14 cellular contexts compared by ENCODE assay signal in genomic region chr10:5553400-5554170, GRCh38. TPM values are rescaled to one million over a fixed set of nuclear protein-coding genes. Genes with fewer than 3 reads are reported as not detected.
DNase-seq lines count a peak whose midpoint lies in the region; ATAC-seq and TF ChIP-seq lines count a peak whose summit lies in the region.
"Had no signal": no experiment of that assay in that cellular context is flagged by ENCODE, and none has a peak within 500 bp of the region (broad histone marks: within the 10 kb centered on the region; RNA-seq: fewer than 3 reads in every experiment).

No MANE protein-coding gene starts in this region.

- no peak for ATAC-seq in HG03378 (IDR thresholded peaks at IDR 0.05; ENCODE audit: unreplicated experiment)
- ATAC-seq in HG02852 (IDR thresholded peaks at IDR 0.05; ENCODE audit: unreplicated experiment), result no peak

- peaks cover 16% of the 10 kb centered on the region for H3K4me1 ChIP-seq in HEK293 (ENCODE audit: control insufficient read depth, insufficient read depth, low read length)
- peaks cover 21 to 62% of the 10 kb centered on the region in 2 donors for H3K4me1 ChIP-seq in ascending aorta
- peaks cover 21% of the 10 kb centered on the region for H3K4me1 ChIP-seq in rectal smooth muscle tissue (ENCODE audit: control insufficient read depth, insufficient read depth, low read length)

- H3K9me3 ChIP-seq in HEK293 (ENCODE audit: control insufficient read depth, insufficient read depth, low read depth, low read length) (no peaks in the 10 kb centered on the region), ascending aorta (no peaks in the 10 kb centered on the region)

- no peaks in the 10 kb centered on the region for H3K36me3 Mint-ChIP-seq in activated CD4-positive, alpha-beta memory T cell treated with anti-CD3 and anti-CD28 coated beads for 36 hours
- H3K36me3 Mint-ChIP-seq: CD4-positive, CD25-positive, alpha-beta regulatory T cell had no signal

- no peaks in the 10 kb centered on the region for H3K27me3 Mint-ChIP-seq in activated CD4-positive, alpha-beta memory T cell treated with anti-CD3 and anti-CD28 coated beads for 36 hours
- H3K27me3 Mint-ChIP-seq: CD4-positive, CD25-positive, alpha-beta regulatory T cell had no signal

- H3K27ac Mint-ChIP-seq in activated CD4-positive, alpha-beta memory T cell treated with anti-CD3 and anti-CD28 coated beads for 36 hours, result no peak overlapping the region
- H3K27ac Mint-ChIP-seq: CD4-positive, CD25-positive, alpha-beta regulatory T cell had no signal

- POLR2A ChIA-PET in HEK293 (lab: Yijun Ruan, JAX), result interaction anchor here (1.1 to 1.4 kb wide), 3 partner anchors 18 to 108 kb away, joined by 3 to 4 read pairs (median 4); no protein-coding TSS in a partner anchor
- POLR2A ChIA-PET in activated CD4-positive, alpha-beta memory T cell treated with anti-CD3 and anti-CD28 coated beads for 36 hours (lab: Charles Lee), result no interaction called here

- no peaks in the 10 kb centered on the region for H3K9me3 Mint-ChIP-seq in activated CD4-positive, alpha-beta memory T cell treated with anti-CD3 and anti-CD28 coated beads for 36 hours
- H3K9me3 Mint-ChIP-seq: CD4-positive, CD25-positive, alpha-beta regulatory T cell had no signal

- H3K4me1 Mint-ChIP-seq in activated CD4-positive, alpha-beta memory T cell treated with anti-CD3 and anti-CD28 coated beads for 36 hours (ENCODE audit: low read depth), result peaks cover 27% of the 10 kb centered on the region

- TF ChIP-seq CTCF in HEK293 (tag by site-specific recombination; IDR thresholded peaks at IDR 0.05), result no peak
- TF ChIP-seq CTCF in ascending aorta (IDR thresholded peaks at IDR 0.05), result no peak

- no peak overlapping the region for H3K4me3 Mint-ChIP-seq in activated CD4-positive, alpha-beta memory T cell treated with anti-CD3 and anti-CD28 coated beads for 36 hours
- H3K4me3 Mint-ChIP-seq: CD4-positive, CD25-positive, alpha-beta regulatory T cell had no signal

- no peaks in the 10 kb centered on the region for H3K36me3 ChIP-seq in HEK293 (ENCODE audit: control insufficient read depth in 2 of 2, insufficient read depth in 1 of 2, low read length in 2 of 2)
- H3K36me3 ChIP-seq in ascending aorta, result no peaks in the 10 kb centered on the region
- no peaks in the 10 kb centered on the region for H3K36me3 ChIP-seq in rectal smooth muscle tissue (ENCODE audit: control insufficient read depth, insufficient read depth, low read length)

- H3K9ac ChIP-seq in rectal smooth muscle tissue (ENCODE audit: low read length), result no peak overlapping the region

- no peaks in the 10 kb centered on the region for H3K27me3 ChIP-seq in ascending aorta
- no peaks in the 10 kb centered on the region for H3K27me3 ChIP-seq in rectal smooth muscle tissue (ENCODE audit: control insufficient read depth, insufficient read depth, low read length)

- intact Hi-C loops in ascending aorta (cut with DNase I), result loop anchor here (2.0 to 5.0 kb wide), 2 partner anchors 49 to 67 kb away; no protein-coding TSS in a partner anchor
- intact Hi-C loops in activated CD4-positive, alpha-beta memory T cell treated with anti-CD3 and anti-CD28 coated beads for 36 hours (cut with micrococcal nuclease), result loop anchor here (5.0 to 10.0 kb wide), 3 partner anchors 36 to 259 kb away; no protein-coding TSS in a partner anchor

- H3K27ac ChIP-seq in HEK293 (ENCODE audit: extremely low read depth, low read depth, low read length) (peak overlapping the region; percentile 83), ascending aorta (peak overlapping the region; percentile 82 to 91), rectal smooth muscle tissue (ENCODE audit: low read depth, low read length) (peak overlapping the region; percentile 84)
- H3K27ac ChIP-seq: GM23248 had no signal

- H3K4me3 ChIP-seq in HEK293 (ENCODE audit: low read depth, low read length), result no peak overlapping the region
- H3K4me3 ChIP-seq in ascending aorta, result peak overlapping the region in 1 of 2 donors; percentile 38
- H3K4me3 ChIP-seq in rectal smooth muscle tissue (ENCODE audit: low read length), result no peak overlapping the region
- H3K4me3 ChIP-seq: GM23248 had no signal

- CTCF ChIA-PET in HEK293 (lab: Yijun Ruan, JAX), result interaction anchor here (1.0 to 1.2 kb wide), 2 partner anchors 69 to 76 kb away, joined by 3 to 6 read pairs; no protein-coding TSS in a partner anchor
- CTCF ChIA-PET in activated CD4-positive, alpha-beta memory T cell treated with anti-CD3 and anti-CD28 coated beads for 36 hours (lab: Charles Lee), result interaction anchor here (1.2 to 2.0 kb wide), 2 partner anchors 70 kb away, joined by 4 to 6 read pairs; no protein-coding TSS in a partner anchor

- DNase-seq in ascending aorta (ENCODE audit: low spot score in 2 of 2), result peak in 1 of 2 donors; percentile 63
- DNase-seq in left kidney (ENCODE audit: low read depth, low spot score), result peak; percentile 24
- DNase-seq in NCI-H345 treated with DMSO at 0.1 percent for 48 hours (lab: John Stamatoyannopoulos, UW; ENCODE audit: unreplicated experiment), result no peak
- DNase-seq in activated CD4-positive, alpha-beta memory T cell treated with anti-CD3 and anti-CD28 coated beads for 36 hours, result no peak
- DNase-seq: CD4-positive, CD25-positive, alpha-beta regulatory T cell; NCI-H2107; stimulated activated naive CD4-positive, alpha-beta T cell treated with Interleukin-2 at 50 U/mL for 16 hours had no signal

TF ChIP-seq in HEK293, 187 proteins besides CTCF, POLR2A, EP300 and RAD21:
- TF ChIP-seq KLF1 (tag by site-specific recombination; IDR thresholded peaks at IDR 0.05) (peak; percentile 88), PATZ1 (tag by site-specific recombination; IDR thresholded peaks at IDR 0.05) (peak; percentile 23; the same call in 1 of the 2 replicates), SP2 (tag by site-specific recombination; IDR thresholded peaks at IDR 0.05) (0 out of 2 replicates have a peak, but pooled peaks have one; percentile 13), YY1 (tag by site-specific recombination; IDR thresholded peaks at IDR 0.05) (no peak), ZIC2 (tag by site-specific recombination; IDR thresholded peaks at IDR 0.05) (peak; percentile 23; the same call in 1 of the 2 replicates), WT1 (tag by site-specific recombination; IDR thresholded peaks at IDR 0.05) (peak; percentile 83), GLIS2 (tag by site-specific recombination; IDR thresholded peaks at IDR 0.05) (peak; percentile 35; the same call in 1 of the 2 replicates), BCL11A (tag by site-specific recombination; IDR thresholded peaks at IDR 0.05; ENCODE audit: low read depth) (no peak), ZNF426 (tag by site-specific recombination; IDR thresholded peaks at IDR 0.05) (no peak), ZNF112 (tag by site-specific recombination; IDR thresholded peaks at IDR 0.05) (no peak), SP7 (tag by site-specific recombination; IDR thresholded peaks at IDR 0.05) (peak; percentile 49; the same call in 1 of the 2 replicates), EGR2 (tag by site-specific recombination; IDR thresholded peaks at IDR 0.05; ENCODE audit: low read depth) (peak; percentile 90), GLIS1 (tag by site-specific recombination; IDR thresholded peaks at IDR 0.05) (peak; percentile 51; the same call in 1 of the 2 replicates), ZFHX2 (tag by site-specific recombination; conservative IDR thresholded peaks at IDR 0.05) (peak; percentile 89), ZEB2 (tag by site-specific recombination; IDR thresholded peaks at IDR 0.05) (no peak)
- TF ChIP-seq, protein P1, sequence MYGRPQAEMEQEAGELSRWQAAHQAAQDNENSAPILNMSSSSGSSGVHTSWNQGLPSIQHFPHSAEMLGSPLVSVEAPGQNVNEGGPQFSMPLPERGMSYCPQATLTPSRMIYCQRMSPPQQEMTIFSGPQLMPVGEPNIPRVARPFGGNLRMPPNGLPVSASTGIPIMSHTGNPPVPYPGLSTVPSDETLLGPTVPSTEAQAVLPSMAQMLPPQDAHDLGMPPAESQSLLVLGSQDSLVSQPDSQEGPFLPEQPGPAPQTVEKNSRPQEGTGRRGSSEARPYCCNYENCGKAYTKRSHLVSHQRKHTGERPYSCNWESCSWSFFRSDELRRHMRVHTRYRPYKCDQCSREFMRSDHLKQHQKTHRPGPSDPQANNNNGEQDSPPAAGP (tag by site-specific recombination; IDR thresholded peaks at IDR 0.05), result peak; percentile 75
TF ChIP-seq in HEK293: peak in this region for 11.

RNA-seq across cellular contexts. Expression of gene CALML3, which starts 28.8 kb away (rescaled TPM):
- total RNA-seq in ascending aorta, result not detected
- not detected for total RNA-seq in activated CD4-positive, alpha-beta memory T cell treated with anti-CD3 and anti-CD28 coated beads for 36 hours
- total RNA-seq: CD4-positive, CD25-positive, alpha-beta regulatory T cell; GM23248; M059J; myocyte had no signal

RNA-seq across cellular contexts. Expression of gene CALML5, which starts 54.2 kb away (rescaled TPM):
- total RNA-seq in ascending aorta, result not detected
- not detected for total RNA-seq in activated CD4-positive, alpha-beta memory T cell treated with anti-CD3 and anti-CD28 coated beads for 36 hours
- total RNA-seq: CD4-positive, CD25-positive, alpha-beta regulatory T cell; GM23248; M059J; myocyte had no signal
